Comparison of ENCODE assay signal across 15 cellular contexts in genomic region chr6:106165885-106166485, GRCh38.
DNase-seq lines count a peak whose midpoint lies in the region; ATAC-seq, FAIRE-seq and TF ChIP-seq lines count a peak whose summit lies in the region.
"Had no signal": no experiment of that assay in that cellular context is flagged by ENCODE, and none has a peak within 500 bp of the region (broad histone marks: within the 10 kb centered on the region; RNA-seq: fewer than 3 reads in every experiment).

No MANE protein-coding gene starts in this region.

- no peak overlapping the region for H4K8ac ChIP-seq in neuronal stem cell (ENCODE audit: low read depth, low read length)

- 96 to 100% methylated on average over 1 to 2 of the region's 3 CpGs for WGBS in endodermal cell (ENCODE audit: insufficient coverage in 1 of 2, insufficient read length in 1 of 2), 2 experiments
- WGBS in neuronal stem cell (ENCODE audit: extremely low coverage in 2 of 2, insufficient read length in 2 of 2, insufficient replicate concordance in 1 of 2), 2 donors, result no CpG with 5 or more reads among the region's 3 CpGs

- FAIRE-seq in GM19239 (lab: Jason Lieb, UNC), result peak; percentile 95
- FAIRE-seq in RCC 7860 (lab: Jason Lieb, UNC), result peak; percentile 39
- FAIRE-seq: keratinocyte had no signal

- H3K36me3 Mint-ChIP-seq in endodermal cell (ENCODE audit: low read depth), result no peaks in the 10 kb centered on the region

- H3K4me2 ChIP-seq in neuronal stem cell (ENCODE audit: insufficient read depth, low read length, poor library complexity, severe bottlenecking), result no peak overlapping the region

- no peak overlapping the region for H3K23ac ChIP-seq in neuronal stem cell (ENCODE audit: low read depth, low read length, poor library complexity)

- peaks cover 11% of the 10 kb centered on the region for H3K27me3 Mint-ChIP-seq in endodermal cell (ENCODE audit: insufficient read depth)
- H3K27me3 Mint-ChIP-seq: naive thymus-derived CD4-positive, alpha-beta T cell had no signal

- H3K4me1 ChIP-seq in endodermal cell (ENCODE audit: control insufficient read depth, insufficient read depth, low read length) (peaks cover 14% of the 10 kb centered on the region), neuronal stem cell (ENCODE audit: control insufficient read depth in 2 of 2, insufficient read depth in 1 of 2, low read depth in 1 of 2, low read length in 2 of 2) (peaks cover 11 to 20% of the 10 kb centered on the region in 2 donors)
- H3K4me1 ChIP-seq: Caco-2, foreskin keratinocyte had no signal

- H3K27me3 ChIP-seq in endodermal cell (ENCODE audit: control insufficient read depth, insufficient read depth, low read length, poor library complexity, severe bottlenecking) (peaks cover 2% of the 10 kb centered on the region), neuronal stem cell (ENCODE audit: control insufficient read depth in 3 of 3, insufficient read depth in 3 of 3, low read depth in 1 of 3, low read length in 3 of 3) (peaks cover 0 to 48% (median 0%) of the 10 kb centered on the region in 3 experiments)
- H3K27me3 ChIP-seq: foreskin keratinocyte, tibial nerve had no signal

- H2BK120ac ChIP-seq in neuronal stem cell (ENCODE audit: low read depth, low read length), result no peak overlapping the region

- H3K18ac ChIP-seq in neuronal stem cell (ENCODE audit: low read length), result no peak overlapping the region

- peaks cover 20% of the 10 kb centered on the region for H3K4me1 Mint-ChIP-seq in endodermal cell

- H3K27ac ChIP-seq in endodermal cell (ENCODE audit: low read depth, low read length), result no peak overlapping the region
- no peak overlapping the region for H3K27ac ChIP-seq in neuronal stem cell (replicated peaks; ENCODE audit: low read length)
- H3K27ac ChIP-seq: coronary artery, foreskin keratinocyte, tibial nerve had no signal

- DNase-seq in DMS79 treated with DMSO at 0.1 percent for 48 hours (lab: John Stamatoyannopoulos, UW), result peak; percentile 17
- no peak for DNase-seq in GM19239 (ENCODE audit: insufficient read length, low spot score)
- DNase-seq in RCC 7860 (ENCODE audit: low spot score), result peak; percentile 43
- peak; percentile 28 for DNase-seq in endodermal cell
- DNase-seq in NCI-H2081 (lab: John Stamatoyannopoulos, UW), result no peak
- DNase-seq in dedifferentiated amniotic fluid mesenchymal stem cell (ENCODE audit: extremely low spot score), result no peak
- DNase-seq in neuronal stem cell (ENCODE audit: low spot score), result no peak
- DNase-seq: Caco-2; naive thymus-derived CD4-positive, alpha-beta T cell; SIG-M5 had no signal

- H3K36me3 ChIP-seq in endodermal cell (ENCODE audit: control insufficient read depth, insufficient read depth, low read length), result no peaks in the 10 kb centered on the region
- H3K36me3 ChIP-seq in neuronal stem cell (replicated peaks in 1 of 2; ENCODE audit: control insufficient read depth in 2 of 2, insufficient read depth in 2 of 2, low read length in 2 of 2), result no peaks in the 10 kb centered on the region
- H3K36me3 ChIP-seq: tibial nerve had no signal

- ATAC-seq in GM18909 (IDR thresholded peaks at IDR 0.05; ENCODE audit: poor library complexity, unreplicated experiment), result no peak
- ATAC-seq: foreskin keratinocyte; naive thymus-derived CD4-positive, alpha-beta T cell had no signal

- H3K27ac Mint-ChIP-seq in endodermal cell, result no peak overlapping the region

- no peak overlapping the region for H2AK5ac ChIP-seq in neuronal stem cell (ENCODE audit: low read depth, low read length)

- no peak for TF ChIP-seq CTCF in endodermal cell (conservative IDR thresholded peaks at IDR 0.05)

- H3K9ac ChIP-seq in endodermal cell (ENCODE audit: extremely low read depth, low read length, poor library complexity, severe bottlenecking) (no peak overlapping the region), neuronal stem cell (ENCODE audit: low read depth, low read length, poor library complexity) (no peak overlapping the region)

- H4K91ac ChIP-seq in neuronal stem cell (ENCODE audit: low read depth, low read length, poor library complexity), result no peak overlapping the region

- no peak overlapping the region for H2BK15ac ChIP-seq in neuronal stem cell (ENCODE audit: low read length)

- H3K14ac ChIP-seq in neuronal stem cell (ENCODE audit: low read length), result no peak overlapping the region

- no peak overlapping the region for H2BK5ac ChIP-seq in neuronal stem cell (ENCODE audit: low read length)

- no peaks in the 10 kb centered on the region for H3K79me1 ChIP-seq in neuronal stem cell (ENCODE audit: low read depth, low read length)

- H2BK12ac ChIP-seq in neuronal stem cell (ENCODE audit: low read length), result no peak overlapping the region

- no peak overlapping the region for H3K4ac ChIP-seq in neuronal stem cell (ENCODE audit: low read length)

- no peak overlapping the region for H3K4me3 ChIP-seq in endodermal cell (ENCODE audit: low read length)
- H3K4me3 ChIP-seq in neuronal stem cell (ENCODE audit: low read length in 2 of 2), result no peak overlapping the region
- H3K4me3 ChIP-seq: coronary artery, tibial nerve had no signal

- H3K9me3 ChIP-seq in endodermal cell (ENCODE audit: control insufficient read depth, low read length) (no peaks in the 10 kb centered on the region), neuronal stem cell (replicated peaks in 1 of 2; ENCODE audit: control insufficient read depth in 2 of 2, insufficient read depth in 1 of 2, low read depth in 1 of 2, low read length in 2 of 2) (no peaks in the 10 kb centered on the region)
- H3K9me3 ChIP-seq: Caco-2, tibial nerve had no signal

- no peak overlapping the region for H2AFZ ChIP-seq in neuronal stem cell (ENCODE audit: low read length)

- no peak overlapping the region for H3K4me3 Mint-ChIP-seq in endodermal cell
- H3K4me3 Mint-ChIP-seq: naive thymus-derived CD4-positive, alpha-beta T cell had no signal

- no peaks in the 10 kb centered on the region for H3K9me3 Mint-ChIP-seq in endodermal cell

Comparison
In these comparisons a context has a peak if more than half of its experiments do, and no peak if none do; other contexts are left out.
1. DNase-seq: peak in DMS79 treated with DMSO at 0.1 percent for 48 hours (single experiment), RCC 7860 (single experiment) and endodermal cell (single experiment); none in GM19239 (single experiment), NCI-H2081 (0 of 2), dedifferentiated amniotic fluid mesenchymal stem cell (single experiment) and neuronal stem cell (single experiment).